ENCODE assay signal across 24 cellular contexts in the genomic region with DNA sequence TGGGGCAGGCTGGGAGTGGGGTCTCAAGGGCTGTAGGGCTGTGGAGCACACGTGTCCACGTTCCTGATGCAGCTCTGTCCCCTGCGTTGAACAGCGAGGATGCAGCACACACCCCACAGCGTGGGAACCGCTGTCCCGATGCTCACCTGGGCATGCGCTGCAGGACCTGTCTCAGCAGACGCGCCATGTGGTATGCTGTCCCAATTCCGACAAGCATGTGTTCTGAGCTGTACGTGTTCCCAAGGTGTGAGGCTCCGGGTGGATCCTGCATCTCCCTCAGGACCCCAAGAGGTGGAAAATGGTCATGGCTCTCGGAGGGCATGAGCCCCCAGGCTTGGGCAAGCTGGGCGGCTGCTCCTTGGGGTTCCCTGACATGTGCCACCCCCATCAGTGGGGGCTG.
"Had no signal": no experiment of that assay in that cellular context is flagged by ENCODE, and none has a peak within 500 bp of the region (broad histone marks: within the 10 kb centered on the region; RNA-seq: fewer than 3 reads in every experiment).

No MANE protein-coding gene starts in this region.

- H3K9ac ChIP-seq: parathyroid adenoma had no signal

- H3K4me2 ChIP-seq: smooth muscle cell had no signal

- H3K4me3 ChIP-seq: ovary, psoas muscle, skin epidermis, smooth muscle cell, spleen, stomach, thoracic aorta, thyroid gland, tibial nerve, upper lobe of left lung, uterus had no signal

- H3K27ac ChIP-seq: ovary, parathyroid adenoma, psoas muscle, skin epidermis, spleen, stomach, thoracic aorta, thyroid gland, tibial nerve, upper lobe of left lung, uterus had no signal

- H3K27me3 ChIP-seq: ovary, thyroid gland, upper lobe of left lung, uterus had no signal

- H2AFZ ChIP-seq: parathyroid adenoma had no signal

- H3K4me1 ChIP-seq: psoas muscle, spleen, stomach, tibial nerve, upper lobe of left lung, uterus had no signal

- DNase-seq: naive B cell; naive thymus-derived CD8-positive, alpha-beta T cell; nephron progenitor cell; occipital lobe; ovary; psoas muscle; right cardiac atrium; spleen; stimulated activated CD4-positive, alpha-beta T cell treated with anti-CD3 and anti-CD28 coated beads, Interleukin-12 subunit alpha, Interleukin-12 subunit beta, amount 100 ng/mL, for 4 hours; stimulated activated CD4-positive, alpha-beta T cell treated with anti-CD3 and anti-CD28 coated beads, Interleukin-1b, Interleukin-23, amount 100 ng/mL, for 48 hours; stimulated activated CD4-positive, alpha-beta T cell treated with anti-CD3 and anti-CD28 coated beads, Interleukin-4, amount 100 ng/mL, for 1 hour; stimulated activated CD4-positive, alpha-beta T cell treated with anti-CD3 and anti-CD28 coated beads, Interleukin-4, amount 100 ng/mL, for 4 hours; stimulated activated CD8-positive, alpha-beta memory T cell treated with anti-CD3 and anti-CD28 coated beads, Interleukin-4, amount 100 ng/mL, for 48 hours; stimulated activated naive CD4-positive, alpha-beta T cell; stomach; thyroid gland; trophoblast cell; uterus had no signal

- H3K36me3 ChIP-seq: ovary, spleen, stomach, thoracic aorta, thyroid gland, tibial nerve, upper lobe of left lung, uterus had no signal

- H3K9me3 ChIP-seq: ovary, psoas muscle, spleen, stomach, thoracic aorta, thyroid gland, tibial nerve, upper lobe of left lung, uterus had no signal
